In genomic region chr6:156931283-156931682, GRCh38 we compare ENCODE assay signal across 24 cellular contexts.
"Had no signal": no experiment of that assay in that cellular context is flagged by ENCODE, and none has a peak within 500 bp of the region (broad histone marks: within the 10 kb centered on the region; RNA-seq: fewer than 3 reads in every experiment).

No MANE protein-coding gene starts in this region.

- H3K36me3 ChIP-seq: gastroesophageal sphincter, neural progenitor cell, sigmoid colon, suprapubic skin had no signal

- H3K4me3 ChIP-seq: coronary artery, esophagus muscularis mucosa, gastroesophageal sphincter, heart right ventricle, lung, neural progenitor cell, sigmoid colon, suprapubic skin had no signal

- H3K27ac Mint-ChIP-seq: neural progenitor cell, type B pancreatic cell had no signal

- DNase-seq: dermis blood vessel endothelial cell; effector memory CD4-positive, alpha-beta T cell; foreskin keratinocyte; heart right ventricle; hippocampal formation; left colon; midbrain; naive thymus-derived CD4-positive, alpha-beta T cell; sigmoid colon; stimulated activated CD4-positive, alpha-beta T cell treated with anti-CD3 and anti-CD28 coated beads, Interleukin-2, amount 100 ng/mL, for 24 hours; stimulated activated CD4-positive, alpha-beta T cell treated with anti-CD3 and anti-CD28 coated beads, Interleukin-4, amount 100 ng/mL, for 24 hours; stimulated activated naive CD4-positive, alpha-beta T cell treated with Interleukin-2 at 50 U/mL for 16 hours had no signal

- H3K4me3 Mint-ChIP-seq: memory B cell; naive thymus-derived CD4-positive, alpha-beta T cell; nephron; neural progenitor cell; stimulated activated effector memory CD8-positive, alpha-beta T cell treated with anti-CD3 and anti-CD28 coated beads, Interleukin-12 subunit alpha, Interleukin-12 subunit beta, amount 100 ng/mL, for 72 hours; type B pancreatic cell had no signal

- H3K9me3 ChIP-seq: esophagus muscularis mucosa, gastroesophageal sphincter, heart right ventricle, sigmoid colon, suprapubic skin had no signal

- H3K9ac ChIP-seq: neural progenitor cell, parathyroid adenoma had no signal

- H3K4me2 ChIP-seq: neural progenitor cell had no signal

- H2AFZ ChIP-seq: neural progenitor cell, parathyroid adenoma had no signal

- H3K27me3 Mint-ChIP-seq: memory B cell; naive thymus-derived CD4-positive, alpha-beta T cell; progenitor cell of endocrine pancreas; type B pancreatic cell had no signal

- H3K27me3 ChIP-seq: esophagus muscularis mucosa, foreskin keratinocyte, gastroesophageal sphincter, heart right ventricle, neural progenitor cell, sigmoid colon, suprapubic skin had no signal

- H3K27ac ChIP-seq: coronary artery, esophagus muscularis mucosa, foreskin keratinocyte, gastroesophageal sphincter, neural progenitor cell, parathyroid adenoma, sigmoid colon, suprapubic skin had no signal

- ATAC-seq: foreskin keratinocyte; gastroesophageal sphincter; left colon; naive thymus-derived CD4-positive, alpha-beta T cell had no signal

- H3K9me3 Mint-ChIP-seq: naive thymus-derived CD4-positive, alpha-beta T cell; nephron; neural progenitor cell; stimulated activated effector memory CD8-positive, alpha-beta T cell treated with anti-CD3 and anti-CD28 coated beads, Interleukin-12 subunit alpha, Interleukin-12 subunit beta, amount 100 ng/mL, for 72 hours; type B pancreatic cell had no signal
